In the genomic region with DNA sequence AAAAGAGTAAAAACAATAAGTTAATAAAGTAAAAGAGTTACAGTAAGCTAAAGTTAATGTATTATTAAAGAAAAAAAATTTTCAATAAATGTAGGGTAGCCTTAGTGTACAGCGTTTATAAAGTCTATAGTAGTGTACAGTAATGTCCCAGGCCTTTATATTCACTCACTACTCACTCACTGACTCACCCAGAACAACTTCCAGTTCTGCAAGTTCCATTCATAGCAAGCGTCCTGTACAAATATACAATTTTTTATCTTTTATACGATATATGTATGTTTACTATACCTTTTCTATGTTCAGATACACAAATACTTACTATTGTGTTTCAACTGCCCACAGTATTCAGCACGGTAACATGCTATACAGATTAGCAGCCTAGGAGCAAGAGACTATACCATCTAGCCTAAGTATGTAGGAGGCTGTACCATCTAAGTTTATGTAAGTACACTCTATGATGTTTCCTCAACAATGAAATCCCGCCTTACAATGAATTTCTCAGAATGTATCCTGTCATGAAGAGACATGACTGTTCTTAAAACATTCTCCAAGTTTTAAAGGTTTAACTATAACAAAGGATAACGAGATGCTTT, we compare ENCODE assay signal across 15 cellular contexts. TPM values are rescaled to one million over a fixed set of nuclear protein-coding genes. Genes with fewer than 3 reads are reported as not detected.
DNase-seq lines count a peak whose midpoint lies in the region; ATAC-seq and TF ChIP-seq lines count a peak whose summit lies in the region.
"Not testable (repeated sequence)": the region's sequence is repeated elsewhere in the genome, so short reads cannot be mapped to it uniquely, and the experiment has no call there.
"Had no signal": no experiment of that assay in that cellular context is flagged by ENCODE, and none has a peak within 500 bp of the region (broad histone marks: within the 10 kb centered on the region; RNA-seq: fewer than 3 reads in every experiment).

No MANE protein-coding gene starts in this region.

- ATAC-seq in IMR-90 (ENCODE audit: low read depth), result peak; percentile 55
- ATAC-seq in SK-N-SH treated with all-trans-retinoic acid at 6 μM for 48 hours, result peak; percentile 55
- peak; percentile 59 for ATAC-seq in esophagus mucosa
- peak; percentile 82 for ATAC-seq in foreskin keratinocyte

- not testable (repeated sequence) for H2AFZ ChIP-seq in GM23248; IMR-90 (replicated peaks; ENCODE audit: low read length, poor library complexity); mammary epithelial cell (ENCODE audit: low read depth, low read length)

- BruUV-seq in IMR-90 (replicated peaks; lab: Mats Ljungman, UMichigan); mammary epithelial cell (replicated peaks; lab: Mats Ljungman, UMichigan): not testable (repeated sequence)

- not testable (repeated sequence) for TF ChIP-seq CTCF in IMR-90 (conservative IDR thresholded peaks at IDR 0.05; ENCODE audit: low read depth, low read length); mammary epithelial cell (conservative IDR thresholded peaks at IDR 0.05 in 1 of 2, IDR thresholded peaks at IDR 0.05 in 1 of 2; ENCODE audit: extremely low read depth in 1 of 2, insufficient read depth in 1 of 2, low read depth in 1 of 2, low read length in 2 of 2); foreskin keratinocyte (conservative IDR thresholded peaks at IDR 0.05)

- not testable (repeated sequence) for H3K56ac ChIP-seq in IMR-90 (ENCODE audit: extremely low read depth, insufficient read depth, low read length)

- intact Hi-C loops in IMR-90 (cut with micrococcal nuclease); mammary epithelial cell (cut with micrococcal nuclease): not testable (repeated sequence)

- H3K4me1 ChIP-seq in GM23248 (ENCODE audit: insufficient read depth) (peaks cover 22% of the 10 kb centered on the region), skeletal muscle satellite cell (ENCODE audit: control insufficient read depth, insufficient read depth, low read length) (peaks cover 45% of the 10 kb centered on the region)
- not testable (repeated sequence) for H3K4me1 ChIP-seq in IMR-90 (ENCODE audit: control insufficient read depth, insufficient read depth, low read length); mammary epithelial cell (ENCODE audit: insufficient read depth, low read length); foreskin keratinocyte

- not testable (repeated sequence) for H3K18ac ChIP-seq in IMR-90 (ENCODE audit: low read depth, low read length)

- H3K79me2 ChIP-seq in GM23248 (ENCODE audit: insufficient read depth); mammary epithelial cell (ENCODE audit: insufficient read depth, low read length): not testable (repeated sequence)

- not testable (repeated sequence) for H2BK120ac ChIP-seq in IMR-90 (ENCODE audit: low read depth, low read length)

- not testable (repeated sequence) for H3K9me2 ChIP-seq in GM23248 (ENCODE audit: insufficient read depth)

- H3K79me1 ChIP-seq in IMR-90 (ENCODE audit: low read depth in 1 of 2, low read length in 2 of 2), result not testable (repeated sequence)

- DNase-seq in EH (ENCODE audit: low read depth), result peak; percentile 54
- peak; percentile 65 for DNase-seq in GM23248
- peak; percentile 64 for DNase-seq in IMR-90
- DNase-seq in mammary epithelial cell, result peak; percentile 53
- DNase-seq in foreskin keratinocyte, result peak; percentile 56 to 73

- TF ChIP-seq POLR2A in IMR-90 (IDR thresholded peaks at IDR 0.05; ENCODE audit: low read depth, low read length), result not testable (repeated sequence)

- H4K20me1 ChIP-seq in GM23248 (ENCODE audit: insufficient read depth); IMR-90 (ENCODE audit: insufficient read depth, low read length); mammary epithelial cell (ENCODE audit: insufficient read depth, low read length): not testable (repeated sequence)

- not testable (repeated sequence) for H2AK5ac ChIP-seq in IMR-90 (ENCODE audit: low read depth, low read length)

- H3K9ac ChIP-seq in GM23248; IMR-90 (ENCODE audit: low read depth, low read length); mammary epithelial cell (ENCODE audit: insufficient read depth, low read length): not testable (repeated sequence)
- H3K9ac ChIP-seq in skeletal muscle satellite cell (ENCODE audit: low read depth, low read length), result peak overlapping the region; percentile 49

- not testable (repeated sequence) for TF ChIP-seq RAD21 in IMR-90 (IDR thresholded peaks at IDR 0.05; ENCODE audit: low read length)

- H3K4ac ChIP-seq in IMR-90 (ENCODE audit: low read depth, low read length), result not testable (repeated sequence)

- H3K4me2 ChIP-seq in GM23248 (ENCODE audit: unreplicated experiment), result peak overlapping the region; percentile 62
- peak overlapping the region; percentile 29 for H3K4me2 ChIP-seq in IMR-90 (ENCODE audit: low read depth, low read length)
- not testable (repeated sequence) for H3K4me2 ChIP-seq in mammary epithelial cell (ENCODE audit: insufficient read depth, low read depth, low read length)
- H3K4me2 ChIP-seq in skeletal muscle satellite cell (ENCODE audit: low read length), result peak overlapping the region; percentile 78

- not testable (repeated sequence) for H3K14ac ChIP-seq in IMR-90 (replicated peaks; ENCODE audit: low read depth, low read length)

- CTCF ChIA-PET in IMR-90 (lab: Yijun Ruan, JAX), result interaction anchor here (1.3 kb wide), 1 partner anchor 386 kb away, joined by 6 read pairs; no protein-coding TSS in a partner anchor
- CTCF ChIA-PET in mammary epithelial cell (lab: Charles Lee; ENCODE audit: low non-redundant PET), result not testable (repeated sequence)

- in situ Hi-C loops in GM23248 (cut with MboI); IMR-90 (cut with MboI; ENCODE audit: low sequenced_read_pairs); mammary epithelial cell (cut with MboI; ENCODE audit: low sequenced_read_pairs in 2 of 2): not testable (repeated sequence)

- H4K91ac ChIP-seq in IMR-90 (ENCODE audit: insufficient read depth, low read depth, low read length), result not testable (repeated sequence)

- H2BK20ac ChIP-seq in IMR-90 (ENCODE audit: low read depth, low read length), result not testable (repeated sequence)

- H3K27ac ChIP-seq in GM23248, result peak overlapping the region; percentile 74
- H3K27ac ChIP-seq in IMR-90 (ENCODE audit: insufficient read depth, low read length); mammary epithelial cell (ENCODE audit: insufficient read depth, low read depth, low read length): not testable (repeated sequence)
- H3K27ac ChIP-seq in foreskin keratinocyte, result peak overlapping the region; percentile 52

- H3K27me3 ChIP-seq in GM23248 (replicated peaks; ENCODE audit: insufficient read depth); IMR-90 (ENCODE audit: control insufficient read depth, insufficient read depth, low read length); mammary epithelial cell (ENCODE audit: insufficient read depth, low read length); foreskin keratinocyte; skeletal muscle satellite cell (ENCODE audit: control insufficient read depth, insufficient read depth, low read length): not testable (repeated sequence)

- H3K4me3 ChIP-seq in GM23248 (peak overlapping the region; percentile 37), skeletal muscle satellite cell (ENCODE audit: low read length) (peak overlapping the region; percentile 38)
- not testable (repeated sequence) for H3K4me3 ChIP-seq in IMR-90 (ENCODE audit: insufficient read depth, low read depth, low read length); mammary epithelial cell (replicated peaks in 1 of 3; ENCODE audit: insufficient read depth in 1 of 3, low read depth in 2 of 3, low read length in 3 of 3)

- not testable (repeated sequence) for H3K36me3 ChIP-seq in GM23248 (ENCODE audit: low read depth); IMR-90 (ENCODE audit: control insufficient read depth, insufficient read depth, low read length); mammary epithelial cell (ENCODE audit: insufficient read depth, low read length); skeletal muscle satellite cell (ENCODE audit: insufficient read depth, low read length)

- H3K9me3 ChIP-seq in GM23248 (ENCODE audit: low read depth); IMR-90 (ENCODE audit: control insufficient read depth, insufficient read depth, low read length); mammary epithelial cell (replicated peaks; ENCODE audit: insufficient read depth, low read length); skeletal muscle satellite cell (replicated peaks; ENCODE audit: low read length): not testable (repeated sequence)

- dilution Hi-C loops in IMR-90 (cut with HindIII; ENCODE audit: low sequenced_read_pairs, unreplicated experiment), result loop anchor here (25.0 kb wide), 1 partner anchor 384 kb away; no protein-coding TSS in a partner anchor
- dilution Hi-C loops in mammary epithelial cell (cut with HindIII; ENCODE audit: low sequenced_read_pairs), result not testable (repeated sequence)

- POLR2A ChIA-PET in IMR-90 (lab: Charles Lee; ENCODE audit: unreplicated experiment), result not testable (repeated sequence)

- not testable (repeated sequence) for H4K5ac ChIP-seq in IMR-90 (ENCODE audit: low read depth, low read length)

- not testable (repeated sequence) for H3K23ac ChIP-seq in IMR-90 (ENCODE audit: low read depth, low read length)

- H2BK15ac ChIP-seq in IMR-90 (ENCODE audit: low read depth, low read length), result not testable (repeated sequence)

- H4K8ac ChIP-seq in IMR-90 (ENCODE audit: low read depth in 2 of 2, low read length in 2 of 2), result not testable (repeated sequence)

- H3F3A ChIP-seq in GM23248 (ENCODE audit: insufficient read depth), result peaks cover 16% of the 10 kb centered on the region

- not testable (repeated sequence) for H3K9me1 ChIP-seq in IMR-90 (ENCODE audit: insufficient read depth, low read length)

- WGBS in GM23248 (ENCODE audit: low coverage in 1 of 2, low lambda C conversion rate in 2 of 2, missing lambda C conversion rate in 2 of 2), 2 experiments, result 14% methylated on average over 6 of the region's 6 CpGs
- WGBS in IMR-90 (ENCODE audit: extremely low coverage in 2 of 2, insufficient read length in 1 of 2), 2 experiments, result no CpG with 5 or more reads among the region's 6 CpGs
- WGBS in mammary epithelial cell (ENCODE audit: low coverage, missing lambda C conversion rate), result 53% methylated on average over 6 of the region's 6 CpGs

- H2BK5ac ChIP-seq in IMR-90 (ENCODE audit: low read depth, low read length, poor library complexity, severe bottlenecking), result peak overlapping the region; percentile 79

- not testable (repeated sequence) for H2AK9ac ChIP-seq in IMR-90 (replicated peaks; ENCODE audit: low read depth, low read length, poor library complexity)

RNA-seq across cellular contexts. Expression of a gene that starts 3.6 kb away (rescaled TPM):
- 31.6 and 45.1 TPM in 2 replicates for total RNA-seq in GM23248 (2014; rRNA removed; shearing (Covaris generic))
- 24.9 and 27.7 TPM in 2 replicates for polyA plus RNA-seq in GM23248 (2016; fragmentation: Nextera tagmentation; extraction: Ambion mirVana)
- 13.8 and 21.1 TPM in 2 replicates for total RNA-seq in IMR-90 (2012; rRNA removed)
- polyA plus RNA-seq in IMR-90 (2012; rRNA removed), result 7.9 and 8.3 TPM in 2 replicates
- polyA plus RNA-seq in IMR-90 (2012; cell fraction: cytosol; rRNA removed), result 1.9 and 4.7 TPM in 2 replicates
- polyA plus RNA-seq in IMR-90 (2012; cell fraction: nucleus; rRNA removed; ENCODE audit: low replicate concordance), result 1.0 and 3.9 TPM in 2 replicates
- 1 to 10 TPM in 1 of 2 donors, under 1 TPM in 1; 0.17 to 1.6 TPM for total RNA-seq in mammary epithelial cell
- 0.26 TPM for polyA plus RNA-seq in mammary epithelial cell
- polyA minus RNA-seq in mammary epithelial cell, result not detected
- total RNA-seq in esophagus mucosa, result 2.0 TPM
- total RNA-seq in foreskin keratinocyte, result 3.1 and 15.4 TPM in 2 replicates
- polyA plus RNA-seq in foreskin keratinocyte, result 2.1 and 12.3 TPM in 2 replicates
- 65.3 and 88.2 TPM in 2 replicates for total RNA-seq in skeletal muscle satellite cell (2012; rRNA removed)
- total RNA-seq: A172; CD4-positive, alpha-beta T cell; LHCN-M2; MCF 10A; Peyer's patch; Right ventricle myocardium inferior; SJCRH30 had no signal
